Comparison of ENCODE assay signal across 6 cellular contexts in genomic region chr7:5934945-5935450, GRCh38. TPM values are rescaled to one million over a fixed set of nuclear protein-coding genes. Genes with fewer than 3 reads are reported as not detected.
"Had no signal": no experiment of that assay in that cellular context is flagged by ENCODE, and none has a peak within 500 bp of the region (broad histone marks: within the 10 kb centered on the region; RNA-seq: fewer than 3 reads in every experiment).

No MANE protein-coding gene starts in this region.

RNA-seq across cellular contexts. Expression of gene RSPH10B, which starts 35.5 kb away (rescaled TPM):
- total RNA-seq: K562 had no signal

RNA-seq across cellular contexts. Expression of gene OCM, which starts 54.4 kb away (rescaled TPM):
- total RNA-seq: GM23338, H1, H9, HT-29, IMR-90, K562 had no signal
